In genomic region chr10:97598407-97599271, GRCh38 we compare ENCODE assay signal across 18 cellular contexts. TPM values are rescaled to one million over a fixed set of nuclear protein-coding genes. Genes with fewer than 3 reads are reported as not detected.
"Had no signal": no experiment of that assay in that cellular context is flagged by ENCODE, and none has a peak within 500 bp of the region (broad histone marks: within the 10 kb centered on the region; RNA-seq: fewer than 3 reads in every experiment).

No MANE protein-coding gene starts in this region.

- H3K36me3 ChIP-seq: spleen, transverse colon had no signal

- H3K9me3 Mint-ChIP-seq: activated B cell treated with CpG ODN at 0.5 μM for 24 hours; activated T-helper 2 cell treated with anti-CD3 and anti-CD28 coated beads, Interferon-gamma antibody, Interleukin-2, Interleukin-4, amounts not matched to agents 10 μg/mL and 5 μg/mL and 100 μg/mL, durations not matched to agents 14 hours and 24 hours and 36 hours; dendritic cell treated with granulocyte-macrophage colony-stimulating factor and Interleukin-4, amounts not matched to agents 40 ng/mL and 50 ng/mL, for 4 days; effector memory CD8-positive, alpha-beta T cell; naive thymus-derived CD4-positive, alpha-beta T cell; stimulated activated naive B cell treated with anti-CD40 and anti-IgM and Interleukin-4, amounts not matched to agents 10 μg/mL and 1 μg/mL and 100 μg/mL, for 72 hours; T-helper 1 cell treated with Interleukin-12 subunit alpha and Interleukin-12 subunit beta and Interleukin-4 antibody, amounts not matched to agents 30 μg/mL and 1 μg/mL, for 36 hours had no signal

- H3K27ac Mint-ChIP-seq: activated B cell treated with CpG ODN at 0.5 μM for 24 hours; activated T-helper 2 cell treated with anti-CD3 and anti-CD28 coated beads, Interferon-gamma antibody, Interleukin-2, Interleukin-4, amounts not matched to agents 10 μg/mL and 5 μg/mL and 100 μg/mL, durations not matched to agents 14 hours and 24 hours and 36 hours; brain; dendritic cell treated with granulocyte-macrophage colony-stimulating factor and Interleukin-4, amounts not matched to agents 40 ng/mL and 50 ng/mL, for 4 days; naive thymus-derived CD4-positive, alpha-beta T cell; stimulated activated naive B cell treated with anti-CD40 and anti-IgM and Interleukin-4, amounts not matched to agents 10 μg/mL and 1 μg/mL and 100 μg/mL, for 72 hours; T-helper 1 cell treated with Interleukin-12 subunit alpha and Interleukin-12 subunit beta and Interleukin-4 antibody, amounts not matched to agents 30 μg/mL and 1 μg/mL, for 36 hours had no signal

- H3K36me3 Mint-ChIP-seq: brain; naive thymus-derived CD4-positive, alpha-beta T cell; stimulated activated naive B cell treated with anti-CD40 and anti-IgM and Interleukin-4, amounts not matched to agents 10 μg/mL and 1 μg/mL and 100 μg/mL, for 72 hours had no signal

- ATAC-seq: effector memory CD8-positive, alpha-beta T cell; left cardiac atrium; naive thymus-derived CD4-positive, alpha-beta T cell; right lobe of liver; stimulated activated naive B cell treated with anti-CD40 and anti-IgM and Interleukin-4, amounts not matched to agents 10 μg/mL and 1 μg/mL and 100 μg/mL, for 72 hours had no signal

- H3K27ac ChIP-seq: spleen, transverse colon had no signal

- H3K4me3 ChIP-seq: right lobe of liver, spleen, transverse colon had no signal

- H3K27me3 Mint-ChIP-seq: activated B cell treated with CpG ODN at 0.5 μM for 24 hours; effector memory CD8-positive, alpha-beta T cell; naive thymus-derived CD4-positive, alpha-beta T cell; stimulated activated naive B cell treated with anti-CD40 and anti-IgM and Interleukin-4, amounts not matched to agents 10 μg/mL and 1 μg/mL and 100 μg/mL, for 72 hours had no signal

- DNase-seq: activated B cell treated with CpG ODN at 0.5 μM for 24 hours; activated naive CD4-positive, alpha-beta T cell treated with anti-CD3 and anti-CD28 coated beads, Interleukin-2, amount 50 U/mL, for 16 hours; effector memory CD8-positive, alpha-beta T cell; left cardiac atrium; naive thymus-derived CD4-positive, alpha-beta T cell; spleen; stimulated activated CD4-positive, alpha-beta T cell treated with anti-CD3 and anti-CD28 coated beads, Interleukin-1b, Interleukin-23, amount 100 ng/mL, for 48 hours; stimulated activated naive B cell treated with anti-CD40 and anti-IgM and Interleukin-4, amounts not matched to agents 10 μg/mL and 1 μg/mL and 100 μg/mL, for 72 hours; transverse colon had no signal

- H3K27me3 ChIP-seq: right lobe of liver, spleen, transverse colon had no signal

- H3K9me3 ChIP-seq: right lobe of liver, spleen, transverse colon had no signal

- H3K4me3 Mint-ChIP-seq: activated B cell treated with CpG ODN at 0.5 μM for 24 hours; brain; dendritic cell treated with granulocyte-macrophage colony-stimulating factor and Interleukin-4, amounts not matched to agents 40 ng/mL and 50 ng/mL, for 4 days; effector memory CD8-positive, alpha-beta T cell; naive thymus-derived CD4-positive, alpha-beta T cell; stimulated activated naive B cell treated with anti-CD40 and anti-IgM and Interleukin-4, amounts not matched to agents 10 μg/mL and 1 μg/mL and 100 μg/mL, for 72 hours; T-helper 1 cell treated with Interleukin-12 subunit alpha and Interleukin-12 subunit beta and Interleukin-4 antibody, amounts not matched to agents 30 μg/mL and 1 μg/mL, for 36 hours had no signal

- H3K4me1 Mint-ChIP-seq: activated B cell treated with CpG ODN at 0.5 μM for 24 hours; naive thymus-derived CD4-positive, alpha-beta T cell; stimulated activated naive B cell treated with anti-CD40 and anti-IgM and Interleukin-4, amounts not matched to agents 10 μg/mL and 1 μg/mL and 100 μg/mL, for 72 hours had no signal

RNA-seq across cellular contexts. Expression of gene C10orf62, which starts 9.1 kb away (rescaled TPM):
- total RNA-seq: activated B cell treated with CpG ODN at 0.5 μM for 24 hours; activated T-helper 2 cell treated with anti-CD3 and anti-CD28 coated beads, Interferon-gamma antibody, Interleukin-2, Interleukin-4, amounts not matched to agents 10 μg/mL and 5 μg/mL and 100 μg/mL, durations not matched to agents 14 hours and 24 hours and 36 hours; glomerular endothelial cell; lung microvascular endothelial cell; mononuclear cell; naive thymus-derived CD4-positive, alpha-beta T cell; spleen; transverse colon had no signal
- polyA plus RNA-seq: naive thymus-derived CD4-positive, alpha-beta T cell; spleen had no signal

RNA-seq across cellular contexts. Expression of gene HOGA1, which starts 14.4 kb away (rescaled TPM):
- total RNA-seq: activated B cell treated with CpG ODN at 0.5 μM for 24 hours; activated T-helper 2 cell treated with anti-CD3 and anti-CD28 coated beads, Interferon-gamma antibody, Interleukin-2, Interleukin-4, amounts not matched to agents 10 μg/mL and 5 μg/mL and 100 μg/mL, durations not matched to agents 14 hours and 24 hours and 36 hours; mononuclear cell; naive thymus-derived CD4-positive, alpha-beta T cell; transverse colon had no signal
- polyA plus RNA-seq: naive thymus-derived CD4-positive, alpha-beta T cell had no signal

RNA-seq across cellular contexts. Expression of gene ANKRD2, which starts 26.1 kb away (rescaled TPM):
- total RNA-seq: activated B cell treated with CpG ODN at 0.5 μM for 24 hours, glomerular endothelial cell, mononuclear cell, spleen, subcutaneous adipose tissue, transverse colon had no signal
- polyA plus RNA-seq: naive thymus-derived CD4-positive, alpha-beta T cell had no signal

RNA-seq across cellular contexts. Expression of gene MORN4, which starts 34.7 kb away (rescaled TPM):
- total RNA-seq: mononuclear cell had no signal
